In the genomic region with DNA sequence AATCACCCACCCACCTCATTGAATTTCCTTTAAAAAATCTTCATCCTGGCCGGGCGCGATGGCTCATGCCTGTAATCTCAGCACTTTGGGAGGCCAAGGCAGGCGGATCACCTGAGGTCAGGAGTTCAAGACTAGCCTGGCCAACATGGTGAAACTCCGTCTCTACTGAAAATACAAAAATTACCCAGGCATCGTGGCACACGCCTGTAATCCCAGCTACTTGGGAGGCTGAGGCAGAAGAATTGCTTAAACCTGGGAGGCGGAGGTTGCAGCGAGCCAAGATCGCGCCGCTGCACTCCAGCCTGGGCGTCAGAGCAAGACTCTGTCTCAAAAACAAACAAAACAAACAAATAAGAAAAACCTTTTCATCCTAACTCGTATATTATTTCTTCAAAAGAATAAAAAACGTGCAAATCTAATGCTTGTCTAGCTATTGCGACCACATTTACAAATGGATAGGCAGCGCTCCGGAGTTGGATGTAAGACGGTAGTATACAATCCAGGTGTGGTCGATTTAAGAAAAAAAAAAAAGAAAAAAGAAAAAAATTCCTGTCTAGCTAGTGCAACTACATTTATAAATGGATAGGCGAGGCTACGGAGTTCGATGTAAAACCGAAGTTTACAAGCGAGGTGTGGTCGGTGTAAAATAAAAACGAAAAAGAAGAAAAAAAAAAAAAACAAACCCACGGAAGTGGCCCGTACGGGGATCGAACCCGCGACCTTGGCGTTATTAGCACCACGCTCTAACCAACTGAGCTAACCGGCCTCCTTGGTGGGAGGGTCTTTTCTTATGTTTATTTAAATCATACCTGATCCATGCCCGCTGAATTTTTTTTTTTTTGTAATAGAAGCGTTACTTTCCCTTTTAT, we compare ENCODE assay signal across 1 cellular context.
A peak's percentile ranks its signal among the peaks of the same experiment; 100 is the strongest.
TF ChIP-seq lines count a peak whose summit lies in the region.
"Not testable (repeated sequence)": the region's sequence is repeated elsewhere in the genome, so short reads cannot be mapped to it uniquely, and the experiment has no call there.

No MANE protein-coding gene starts in this region.

TF ChIP-seq in K562, 482 proteins besides CTCF, POLR2A, EP300 and RAD21 (continued from another document):
- TF ChIP-seq SMAD4 (CRISPR knock-in tag; conservative IDR thresholded peaks at IDR 0.05) (0 out of 2 replicates have a peak, but pooled peaks have one; percentile 40), KLF13 (tag; IDR thresholded peaks at IDR 0.05; ENCODE audit: borderline replicate concordance, low read depth) (0 out of 2 replicates have a peak, but pooled peaks have one; percentile 52), DMBX1 (CRISPR knock-in tag; IDR thresholded peaks at IDR 0.05; ENCODE audit: borderline replicate concordance) (0 out of 2 replicates have a peak, but pooled peaks have one; percentile 38)
- TF ChIP-seq, protein P1, sequence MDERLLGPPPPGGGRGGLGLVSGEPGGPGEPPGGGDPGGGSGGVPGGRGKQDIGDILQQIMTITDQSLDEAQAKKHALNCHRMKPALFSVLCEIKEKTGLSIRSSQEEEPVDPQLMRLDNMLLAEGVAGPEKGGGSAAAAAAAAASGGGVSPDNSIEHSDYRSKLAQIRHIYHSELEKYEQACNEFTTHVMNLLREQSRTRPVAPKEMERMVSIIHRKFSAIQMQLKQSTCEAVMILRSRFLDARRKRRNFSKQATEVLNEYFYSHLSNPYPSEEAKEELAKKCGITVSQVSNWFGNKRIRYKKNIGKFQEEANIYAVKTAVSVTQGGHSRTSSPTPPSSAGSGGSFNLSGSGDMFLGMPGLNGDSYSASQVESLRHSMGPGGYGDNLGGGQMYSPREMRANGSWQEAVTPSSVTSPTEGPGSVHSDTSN (CRISPR knock-in tag; IDR thresholded peaks at IDR 0.05; ENCODE audit: low read depth): not testable (repeated sequence)
- TF ChIP-seq, protein P1 (tag; conservative IDR thresholded peaks at IDR 0.05; ENCODE audit: low read depth): 0 out of 2 replicates have a peak, but pooled peaks have one; percentile 7
- TF ChIP-seq, protein P2, sequence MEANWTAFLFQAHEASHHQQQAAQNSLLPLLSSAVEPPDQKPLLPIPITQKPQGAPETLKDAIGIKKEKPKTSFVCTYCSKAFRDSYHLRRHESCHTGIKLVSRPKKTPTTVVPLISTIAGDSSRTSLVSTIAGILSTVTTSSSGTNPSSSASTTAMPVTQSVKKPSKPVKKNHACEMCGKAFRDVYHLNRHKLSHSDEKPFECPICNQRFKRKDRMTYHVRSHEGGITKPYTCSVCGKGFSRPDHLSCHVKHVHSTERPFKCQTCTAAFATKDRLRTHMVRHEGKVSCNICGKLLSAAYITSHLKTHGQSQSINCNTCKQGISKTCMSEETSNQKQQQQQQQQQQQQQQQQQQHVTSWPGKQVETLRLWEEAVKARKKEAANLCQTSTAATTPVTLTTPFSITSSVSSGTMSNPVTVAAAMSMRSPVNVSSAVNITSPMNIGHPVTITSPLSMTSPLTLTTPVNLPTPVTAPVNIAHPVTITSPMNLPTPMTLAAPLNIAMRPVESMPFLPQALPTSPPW (CRISPR knock-in tag; IDR thresholded peaks at IDR 0.05): peak; percentile 18; the same call in 1 of the 2 replicates
